ENCODE assay signal across 10 cellular contexts in the genomic region with DNA sequence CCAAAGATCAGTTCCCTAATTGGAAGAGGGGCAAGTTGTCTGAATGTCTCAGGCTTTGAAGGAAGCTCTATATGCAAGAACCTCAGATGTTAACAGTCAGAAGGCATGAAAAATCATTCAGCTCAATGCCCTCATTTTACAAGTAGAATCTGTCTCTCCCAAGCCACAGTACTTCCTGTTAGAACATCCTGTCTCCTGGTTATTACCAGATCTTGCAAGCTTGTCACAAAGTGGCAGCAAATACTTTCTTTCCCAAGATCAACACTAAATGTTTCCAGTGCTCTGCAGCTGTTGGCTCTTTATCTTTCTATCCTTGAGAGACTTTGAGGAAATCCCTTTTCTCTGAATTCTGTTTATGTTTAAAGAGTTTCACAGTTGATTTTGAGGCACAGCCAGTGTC.
DNase-seq lines count a peak whose midpoint lies in the region.
"Had no signal": no experiment of that assay in that cellular context is flagged by ENCODE, and none has a peak within 500 bp of the region (broad histone marks: within the 10 kb centered on the region; RNA-seq: fewer than 3 reads in every experiment).

No MANE protein-coding gene starts in this region.

- DNase-seq in EH (ENCODE audit: low read depth): peak; percentile 76
- DNase-seq in Jurkat, Clone E6-1 (ENCODE audit: low read depth, low spot score): peak; percentile 71
- DNase-seq in dedifferentiated amniotic fluid mesenchymal stem cell (ENCODE audit: extremely low spot score): peak; percentile 52
- peak; percentile 59 for DNase-seq in pons (ENCODE audit: low spot score)
- DNase-seq in NCI-H524 (lab: John Stamatoyannopoulos, UW): no peak
- DNase-seq in DMS 273 (lab: John Stamatoyannopoulos, UW; ENCODE audit: unreplicated experiment): no peak
- DNase-seq in NOMO-1 treated with dmso at 0.1 percent for 144 hours (lab: John Stamatoyannopoulos, UW; ENCODE audit: unreplicated experiment): no peak
- no peak for DNase-seq in UCSD-AML1 (lab: John Stamatoyannopoulos, UW; ENCODE audit: unreplicated experiment)
- DNase-seq: brain microvascular endothelial cell, MG63 had no signal

- no peak overlapping the region; the same call in 1 of the 2 replicates for H3K4me3 ChIP-seq in Jurkat, Clone E6-1 (ENCODE audit: low read length)
- H3K4me3 ChIP-seq: MG63 had no signal

Comparison
In these comparisons a context has a peak if more than half of its experiments do, and no peak if none do; other contexts are left out.
1. DNase-seq: peak in EH (single experiment), Jurkat, Clone E6-1 (single experiment), dedifferentiated amniotic fluid mesenchymal stem cell (single experiment) and pons (single experiment); none in NCI-H524 (0 of 2), DMS 273 (single experiment), NOMO-1 treated with dmso at 0.1 percent for 144 hours (single experiment) and UCSD-AML1 (single experiment).